9 cellular contexts compared by ENCODE assay signal in genomic region chr12:26845984-26846383, GRCh38. TPM values are rescaled to one million over a fixed set of nuclear protein-coding genes. Genes with fewer than 3 reads are reported as not detected.
DNase-seq lines count a peak whose midpoint lies in the region; ATAC-seq and TF ChIP-seq lines count a peak whose summit lies in the region.
"Had no signal": no experiment of that assay in that cellular context is flagged by ENCODE, and none has a peak within 500 bp of the region (broad histone marks: within the 10 kb centered on the region; RNA-seq: fewer than 3 reads in every experiment).

No MANE protein-coding gene starts in this region.

- DNase-seq in AG10803 (ENCODE audit: low read depth) (peak; percentile 84), chondrocyte (ENCODE audit: low spot score) (no peak), lung (ENCODE audit: low spot score) (peak; percentile 44), superior temporal gyrus (ENCODE audit: extremely low spot score) (no peak)
- DNase-seq in Jurkat, Clone E6-1 (ENCODE audit: low read depth, low spot score) = peak; percentile 78
- no peak for DNase-seq in activated naive CD4-positive, alpha-beta T cell treated with anti-CD3 and anti-CD28 coated beads, Interleukin-2, amount 50 U/mL, for 16 hours

- ATAC-seq in lung (ENCODE audit: insufficient read depth, low FRiP score) = peak; percentile 77
- ATAC-seq in GM21367 (IDR thresholded peaks at IDR 0.05; ENCODE audit: unreplicated experiment) = no peak
- no peak for ATAC-seq in HG02763 (IDR thresholded peaks at IDR 0.05; ENCODE audit: unreplicated experiment)

- H3K4me1 ChIP-seq in lung (ENCODE audit: control insufficient read depth in 2 of 2, insufficient read depth in 2 of 2, low read length in 2 of 2) = peaks cover 0 to 11% of the 10 kb centered on the region in 2 donors

- H3K4me3 ChIP-seq in AG10803 (ENCODE audit: low read length) (no peak overlapping the region), lung (no peak overlapping the region)
- peak overlapping the region; percentile 34 for H3K4me3 ChIP-seq in Jurkat, Clone E6-1 (ENCODE audit: low read length)

- H3K9me3 Mint-ChIP-seq in chondrocyte (ENCODE audit: low read depth) = no peaks in the 10 kb centered on the region

- H3K36me3 Mint-ChIP-seq in chondrocyte (ENCODE audit: low read depth) = no peaks in the 10 kb centered on the region

- H3K4me1 Mint-ChIP-seq in chondrocyte (ENCODE audit: low read depth) = peaks cover 16% of the 10 kb centered on the region

- H3K27me3 Mint-ChIP-seq in chondrocyte (ENCODE audit: low read depth) = no peaks in the 10 kb centered on the region

- WGBS in lung, 2 donors = 10 to 19% methylated on average over 4 of the region's 4 CpGs

- no peaks in the 10 kb centered on the region for H3K9me3 ChIP-seq in lung (ENCODE audit: control insufficient read depth in 2 of 2, insufficient read depth in 1 of 2, low read length in 1 of 2)

- no peak overlapping the region for H3K27ac ChIP-seq in lung (ENCODE audit: low read depth in 1 of 2, low read length in 1 of 2)
- H3K27ac ChIP-seq: epithelial cell of prostate had no signal

- no peaks in the 10 kb centered on the region for H3K36me3 ChIP-seq in lung (ENCODE audit: control insufficient read depth in 2 of 2, insufficient read depth in 2 of 2, low read length in 2 of 2)

- no peak overlapping the region for H3K4me3 Mint-ChIP-seq in chondrocyte (ENCODE audit: unreplicated experiment)

- peak overlapping the region; percentile 10 for H3K27ac Mint-ChIP-seq in chondrocyte (ENCODE audit: unreplicated experiment)

- no peak for TF ChIP-seq CTCF in AG10803 (conservative IDR thresholded peaks at IDR 0.05; ENCODE audit: low read length)
- no peak for TF ChIP-seq CTCF in chondrocyte (IDR thresholded peaks at IDR 0.05)
- no peak for TF ChIP-seq CTCF in lung (IDR thresholded peaks at IDR 0.05; ENCODE audit: control extremely low read depth, extremely low read depth)

- no peaks in the 10 kb centered on the region for H3K27me3 ChIP-seq in lung (ENCODE audit: control insufficient read depth, insufficient read depth)

RNA-seq across cellular contexts. Expression of gene ITPR2, which starts 13.0 kb away (rescaled TPM):
- polyA plus RNA-seq in Jurkat, Clone E6-1 (2012; ENCODE audit: insufficient read depth, insufficient read length) = 8.5 TPM
- total RNA-seq in chondrocyte (18.7 to 28.8 TPM (median 19.8 TPM) in 3 replicates), lung (10 to 100 TPM; 43.0 to 47.0 TPM)
- polyA plus RNA-seq in lung = 10 to 100 TPM in 1 of 2 donors, 1 to 10 TPM in 1; 4.1 to 10.1 TPM

Comparison
In these comparisons a context has a peak if more than half of its experiments do, and no peak if none do; other contexts are left out.
1. DNase-seq: peak in AG10803 (single experiment), Jurkat, Clone E6-1 (single experiment) and lung (single experiment); none in chondrocyte (single experiment), activated naive CD4-positive, alpha-beta T cell treated with anti-CD3 and anti-CD28 coated beads, Interleukin-2, amount 50 U/mL, for 16 hours (single experiment) and superior temporal gyrus (single experiment).